8 cellular contexts compared by ENCODE assay signal in genomic region chr9:96417051-96417586, GRCh38. TPM values are rescaled to one million over a fixed set of nuclear protein-coding genes. Genes with fewer than 3 reads are reported as not detected.
DNase-seq lines count a peak whose midpoint lies in the region; ATAC-seq and TF ChIP-seq lines count a peak whose summit lies in the region.

No MANE protein-coding gene starts in this region.

- no peak for TF ChIP-seq CTCF in BE2C (IDR thresholded peaks at IDR 0.05; ENCODE audit: low read depth, low read length)

- DNase-seq in BE2C = peak; percentile 92
- peak; percentile 82 for DNase-seq in KBM-7
- DNase-seq in RPMI7951 (ENCODE audit: low read depth) = peak; percentile 76
- peak; percentile 86 for DNase-seq in activated T-helper 2 cell treated with anti-CD3 and anti-CD28 coated beads, Interferon-gamma antibody, Interleukin-2, Interleukin-4, amounts not matched to agents 10 μg/mL and 5 μg/mL and 100 μg/mL, durations not matched to agents 14 hours and 24 hours and 36 hours (ENCODE audit: low spot score)
- DNase-seq in fibroblast of peridontal ligament (ENCODE audit: extremely low read depth) = peak; percentile 66
- DNase-seq in natural killer cell treated with Interleukin-12 subunit alpha and Interleukin-12 subunit beta and Interleukin-15 and Interleukin-18, amount 100 ng/mL, for 72 hours (ENCODE audit: low spot score) = peak; percentile 93
- peak; percentile 82 to 90 (median 87) for DNase-seq in stimulated activated naive CD4-positive, alpha-beta T cell (lab: John Stamatoyannopoulos, UW)

- H3K36me3 ChIP-seq in BE2C = peaks cover 4% of the 10 kb centered on the region

- H3K27me3 Mint-ChIP-seq in activated T-helper 2 cell treated with anti-CD3 and anti-CD28 coated beads, Interferon-gamma antibody, Interleukin-2, Interleukin-4, amounts not matched to agents 10 μg/mL and 5 μg/mL and 100 μg/mL, durations not matched to agents 14 hours and 24 hours and 36 hours (ENCODE audit: low read depth) = no peaks in the 10 kb centered on the region
- H3K27me3 Mint-ChIP-seq in natural killer cell treated with Interleukin-12 subunit alpha and Interleukin-12 subunit beta and Interleukin-15 and Interleukin-18, amount 100 ng/mL, for 72 hours = no peaks in the 10 kb centered on the region

- in situ Hi-C loops in KBM-7 (cut with MboI; ENCODE audit: low pct_unique_long_range_greater_than_20kb, low sequenced_read_pairs) = no loop called here

- H3K4me3 Mint-ChIP-seq in activated T-helper 2 cell treated with anti-CD3 and anti-CD28 coated beads, Interferon-gamma antibody, Interleukin-2, Interleukin-4, amounts not matched to agents 10 μg/mL and 5 μg/mL and 100 μg/mL, durations not matched to agents 14 hours and 24 hours and 36 hours (ENCODE audit: low read depth) = peak overlapping the region; percentile 89
- peak overlapping the region; percentile 95 for H3K4me3 Mint-ChIP-seq in natural killer cell treated with Interleukin-12 subunit alpha and Interleukin-12 subunit beta and Interleukin-15 and Interleukin-18, amount 100 ng/mL, for 72 hours

- no peaks in the 10 kb centered on the region for H3K9me3 ChIP-seq in BE2C

- H3K4me3 ChIP-seq in BE2C (ENCODE audit: low read depth, low read length) = peak overlapping the region; percentile 96

- H3K9me3 Mint-ChIP-seq in activated T-helper 2 cell treated with anti-CD3 and anti-CD28 coated beads, Interferon-gamma antibody, Interleukin-2, Interleukin-4, amounts not matched to agents 10 μg/mL and 5 μg/mL and 100 μg/mL, durations not matched to agents 14 hours and 24 hours and 36 hours = no peaks in the 10 kb centered on the region
- no peaks in the 10 kb centered on the region for H3K9me3 Mint-ChIP-seq in natural killer cell treated with Interleukin-12 subunit alpha and Interleukin-12 subunit beta and Interleukin-15 and Interleukin-18, amount 100 ng/mL, for 72 hours

- H3K36me3 Mint-ChIP-seq in activated T-helper 2 cell treated with anti-CD3 and anti-CD28 coated beads, Interferon-gamma antibody, Interleukin-2, Interleukin-4, amounts not matched to agents 10 μg/mL and 5 μg/mL and 100 μg/mL, durations not matched to agents 14 hours and 24 hours and 36 hours (ENCODE audit: low read depth) = peaks cover 26% of the 10 kb centered on the region
- peaks cover 4% of the 10 kb centered on the region for H3K36me3 Mint-ChIP-seq in natural killer cell treated with Interleukin-12 subunit alpha and Interleukin-12 subunit beta and Interleukin-15 and Interleukin-18, amount 100 ng/mL, for 72 hours

- no peaks in the 10 kb centered on the region for H3K27me3 ChIP-seq in BE2C

- H3K27ac Mint-ChIP-seq in activated T-helper 2 cell treated with anti-CD3 and anti-CD28 coated beads, Interferon-gamma antibody, Interleukin-2, Interleukin-4, amounts not matched to agents 10 μg/mL and 5 μg/mL and 100 μg/mL, durations not matched to agents 14 hours and 24 hours and 36 hours = peak overlapping the region; percentile 91
- peak overlapping the region; percentile 90 for H3K27ac Mint-ChIP-seq in natural killer cell treated with Interleukin-12 subunit alpha and Interleukin-12 subunit beta and Interleukin-15 and Interleukin-18, amount 100 ng/mL, for 72 hours

- peaks cover 9% of the 10 kb centered on the region for H3K4me1 ChIP-seq in BE2C

- peaks cover 37% of the 10 kb centered on the region for H3K4me1 Mint-ChIP-seq in activated T-helper 2 cell treated with anti-CD3 and anti-CD28 coated beads, Interferon-gamma antibody, Interleukin-2, Interleukin-4, amounts not matched to agents 10 μg/mL and 5 μg/mL and 100 μg/mL, durations not matched to agents 14 hours and 24 hours and 36 hours (ENCODE audit: low read depth)
- peaks cover 27 to 45% of the 10 kb centered on the region in 2 donors for H3K4me1 Mint-ChIP-seq in natural killer cell treated with Interleukin-12 subunit alpha and Interleukin-12 subunit beta and Interleukin-15 and Interleukin-18, amount 100 ng/mL, for 72 hours (ENCODE audit: low read depth in 2 of 2)

- ATAC-seq in GM19328 (IDR thresholded peaks at IDR 0.05; ENCODE audit: unreplicated experiment) = peak; percentile 16
- peak; percentile 32 to 46 for ATAC-seq in natural killer cell treated with Interleukin-12 subunit alpha and Interleukin-12 subunit beta and Interleukin-15 and Interleukin-18, amount 100 ng/mL, for 72 hours

- intact Hi-C loops in activated T-helper 2 cell treated with anti-CD3 and anti-CD28 coated beads, Interferon-gamma antibody, Interleukin-2, Interleukin-4, amounts not matched to agents 10 μg/mL and 5 μg/mL and 100 μg/mL, durations not matched to agents 14 hours and 24 hours and 36 hours (cut with micrococcal nuclease) = loop anchor here (5.0 to 10.0 kb wide), 6 partner anchors 35 to 1218 kb away; partner anchors contain the start of genes ERCC6L2, NCBP1, SLC35D2 and TSTD2

RNA-seq across cellular contexts. Expression of gene ZNF367, which starts 1.1 kb away (rescaled TPM):
- 1.1 TPM for polyA plus RNA-seq in BE2C (2012; ENCODE audit: insufficient read depth, insufficient read length, low read depth)
- total RNA-seq in RPMI7951 (2014; rRNA removed; shearing (Covaris generic)) = 18.2 and 21.1 TPM in 2 replicates
- 19.5 and 19.6 TPM in 2 replicates for total RNA-seq in activated T-helper 2 cell treated with anti-CD3 and anti-CD28 coated beads, Interferon-gamma antibody, Interleukin-2, Interleukin-4, amounts not matched to agents 10 μg/mL and 5 μg/mL and 100 μg/mL, durations not matched to agents 14 hours and 24 hours and 36 hours
- total RNA-seq in natural killer cell treated with Interleukin-12 subunit alpha and Interleukin-12 subunit beta and Interleukin-15 and Interleukin-18, amount 100 ng/mL, for 72 hours = 10 to 100 TPM; 12.8 to 26.3 TPM

RNA-seq across cellular contexts. Expression of gene HABP4, which starts 32.9 kb away (rescaled TPM):
- polyA plus RNA-seq in BE2C (2012; ENCODE audit: insufficient read depth, insufficient read length, low read depth) = 13.7 TPM
- total RNA-seq in RPMI7951 (2014; rRNA removed; shearing (Covaris generic)) = 8.8 and 9.4 TPM in 2 replicates
- total RNA-seq in activated T-helper 2 cell treated with anti-CD3 and anti-CD28 coated beads, Interferon-gamma antibody, Interleukin-2, Interleukin-4, amounts not matched to agents 10 μg/mL and 5 μg/mL and 100 μg/mL, durations not matched to agents 14 hours and 24 hours and 36 hours = 14.3 and 14.4 TPM in 2 replicates
- total RNA-seq in natural killer cell treated with Interleukin-12 subunit alpha and Interleukin-12 subunit beta and Interleukin-15 and Interleukin-18, amount 100 ng/mL, for 72 hours = 10 to 100 TPM in 1 of 2 donors, 1 to 10 TPM in 1; 3.0 to 11.5 TPM

RNA-seq across cellular contexts. Expression of gene SLC35D2, which starts 33.6 kb away (rescaled TPM):
- 22.0 TPM for polyA plus RNA-seq in BE2C (2012; ENCODE audit: insufficient read depth, insufficient read length, low read depth)
- total RNA-seq in RPMI7951 (2014; rRNA removed; shearing (Covaris generic)) = 21.3 and 21.9 TPM in 2 replicates
- 7.0 and 8.0 TPM in 2 replicates for total RNA-seq in activated T-helper 2 cell treated with anti-CD3 and anti-CD28 coated beads, Interferon-gamma antibody, Interleukin-2, Interleukin-4, amounts not matched to agents 10 μg/mL and 5 μg/mL and 100 μg/mL, durations not matched to agents 14 hours and 24 hours and 36 hours
- 10 to 100 TPM in 1 of 2 donors, 1 to 10 TPM in 1; 4.2 to 12.9 TPM for total RNA-seq in natural killer cell treated with Interleukin-12 subunit alpha and Interleukin-12 subunit beta and Interleukin-15 and Interleukin-18, amount 100 ng/mL, for 72 hours

Comparison
In these comparisons a context has a peak if more than half of its experiments do, and no peak if none do; other contexts are left out.
1. Peak in every context shown above with its lines: DNase-seq, ATAC-seq and H3K4me3 ChIP-seq.